8 cellular contexts compared by ENCODE assay signal in the genomic region with DNA sequence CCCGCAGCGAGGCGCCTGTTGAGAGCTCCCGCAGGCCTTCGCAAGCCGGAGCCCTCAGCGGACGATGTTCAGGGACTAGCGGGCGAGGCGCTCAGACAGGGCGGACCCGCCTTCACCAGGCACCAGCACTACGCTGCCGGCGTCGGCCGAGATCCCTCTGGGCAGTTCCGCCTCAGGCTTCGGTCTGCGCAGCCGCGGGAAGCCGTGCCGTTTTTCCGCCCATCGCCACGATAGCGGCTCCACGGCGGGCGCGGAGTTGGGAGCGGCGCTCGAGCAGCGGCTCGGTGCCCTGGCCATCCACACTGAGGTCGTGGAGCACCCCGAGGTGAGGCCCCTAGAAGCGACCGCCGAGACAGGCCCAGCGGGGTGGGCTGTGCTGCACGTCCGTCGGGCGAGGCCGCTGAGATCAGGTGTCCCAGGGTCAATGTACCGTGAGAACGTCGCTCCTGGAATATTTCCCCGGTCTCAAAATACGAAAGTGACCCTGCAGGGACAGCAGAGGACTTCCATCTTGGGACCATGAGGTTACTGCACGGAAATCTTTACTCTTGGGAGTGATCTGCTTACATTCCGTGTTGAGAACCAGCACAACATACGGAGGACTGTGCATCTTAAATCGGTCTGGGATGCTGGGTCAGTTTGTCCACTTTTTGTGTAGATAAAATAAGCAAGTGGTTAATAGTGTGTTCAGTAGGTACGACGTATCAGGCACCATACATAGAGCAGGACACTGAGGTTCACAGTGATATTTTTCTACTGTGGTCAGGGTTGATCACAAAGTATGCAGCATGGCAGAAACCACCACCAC. TPM values are rescaled to one million over a fixed set of nuclear protein-coding genes. Genes with fewer than 3 reads are reported as not detected.
DNase-seq lines count a peak whose midpoint lies in the region; ATAC-seq and TF ChIP-seq lines count a peak whose summit lies in the region.

No MANE protein-coding gene starts in this region.

- H4K20me1 ChIP-seq in neural progenitor cell (ENCODE audit: low read depth): no peaks in the 10 kb centered on the region

- H3K9ac ChIP-seq in neural progenitor cell: no peak overlapping the region
- H3K9ac ChIP-seq in stomach smooth muscle (ENCODE audit: low read length in 2 of 2): peak overlapping the region; percentile 86 to 96

- peak overlapping the region; percentile 75 for H3K4me3 Mint-ChIP-seq in neural progenitor cell

- TF ChIP-seq CTCF in fibroblast of villous mesenchyme (IDR thresholded peaks at IDR 0.05; ENCODE audit: insufficient read depth, low read depth, low read length) (no peak), neural progenitor cell (IDR thresholded peaks at IDR 0.05) (no peak)

- peaks cover 11% of the 10 kb centered on the region for H3K36me3 Mint-ChIP-seq in neural progenitor cell

- peak; percentile 98 for ATAC-seq in GM21717 (IDR thresholded peaks at IDR 0.05; ENCODE audit: unreplicated experiment)

- H3K4me1 Mint-ChIP-seq in neural progenitor cell: peaks cover 16% of the 10 kb centered on the region

- no peaks in the 10 kb centered on the region for H3K9me3 Mint-ChIP-seq in neural progenitor cell

- DNase-seq in DMS53 treated with DMSO at 0.1 percent for 48 hours (lab: John Stamatoyannopoulos, UW; ENCODE audit: unreplicated experiment) (peak; percentile 90), RPMI7951 (ENCODE audit: low read depth) (peak; percentile 81), fibroblast of villous mesenchyme (ENCODE audit: low read depth) (peak; percentile 89), neural progenitor cell (ENCODE audit: low spot score) (peak; percentile 89)
- peak; percentile 41 for DNase-seq in Jurkat, Clone E6-1 (ENCODE audit: low read depth, low spot score)
- peak; percentile 86 for DNase-seq in activated effector memory CD4-positive, alpha-beta T cell treated with Interleukin-2 at 50 U/mL for 16 hours

- peak overlapping the region; percentile 63 for H3K4me3 ChIP-seq in Jurkat, Clone E6-1 (ENCODE audit: low read length)
- peak overlapping the region; percentile 84 for H3K4me3 ChIP-seq in fibroblast of villous mesenchyme (ENCODE audit: low read depth, low read length)
- H3K4me3 ChIP-seq in neural progenitor cell: peak overlapping the region; percentile 53
- peak overlapping the region; percentile 87 to 94 for H3K4me3 ChIP-seq in stomach smooth muscle (ENCODE audit: low read length in 2 of 2)

- H3K27me3 ChIP-seq in neural progenitor cell (no peaks in the 10 kb centered on the region), stomach smooth muscle (ENCODE audit: control insufficient read depth in 1 of 2, insufficient read depth in 2 of 2, low read length in 2 of 2) (no peaks in the 10 kb centered on the region)

- H3K27ac ChIP-seq in neural progenitor cell (peak overlapping the region; percentile 71), stomach smooth muscle (ENCODE audit: low read length) (peak overlapping the region; percentile 85)

- H3K36me3 ChIP-seq in neural progenitor cell (peaks cover 6% of the 10 kb centered on the region), stomach smooth muscle (ENCODE audit: control insufficient read depth in 2 of 2, insufficient read depth in 2 of 2, low read length in 2 of 2) (no peaks in the 10 kb centered on the region)

- H3F3A ChIP-seq in neural progenitor cell (ENCODE audit: low read depth): peaks cover 50% of the 10 kb centered on the region

- H3K27ac Mint-ChIP-seq in neural progenitor cell: no peak overlapping the region

- peak overlapping the region; percentile 70 for H3K4me2 ChIP-seq in neural progenitor cell

- H3K4me1 ChIP-seq in neural progenitor cell: peaks cover 18% of the 10 kb centered on the region
- peaks cover 4% of the 10 kb centered on the region for H3K4me1 ChIP-seq in stomach smooth muscle (ENCODE audit: control insufficient read depth, insufficient read depth, low read length)

- H3K27me3 Mint-ChIP-seq in neural progenitor cell (ENCODE audit: insufficient read depth, low read depth): no peaks in the 10 kb centered on the region

- no peaks in the 10 kb centered on the region for H3K79me2 ChIP-seq in neural progenitor cell (ENCODE audit: low read depth)

- H3K9me3 ChIP-seq in neural progenitor cell (ENCODE audit: low read depth) (no peaks in the 10 kb centered on the region), stomach smooth muscle (ENCODE audit: control insufficient read depth in 2 of 2, low read length in 2 of 2) (no peaks in the 10 kb centered on the region)

- peak overlapping the region; percentile 96 for H2AFZ ChIP-seq in neural progenitor cell (replicated peaks)

RNA-seq across cellular contexts. Expression of gene MTIF2, which starts 13.3 kb away (rescaled TPM):
- 35.2 TPM for polyA plus RNA-seq in Jurkat, Clone E6-1 (2012; ENCODE audit: insufficient read depth, insufficient read length)
- 44.0 and 51.1 TPM in 2 replicates for total RNA-seq in RPMI7951 (2014; rRNA removed; shearing (Covaris generic))
- total RNA-seq in fibroblast of villous mesenchyme: 37.0 and 40.2 TPM in 2 replicates
- 34.1 and 39.2 TPM in 2 replicates for total RNA-seq in neural progenitor cell (ENCODE audit: low replicate concordance)

RNA-seq across cellular contexts. Expression of gene RPS27A, which starts 49.8 kb away (rescaled TPM):
- 2,124 TPM for polyA plus RNA-seq in Jurkat, Clone E6-1 (2012; ENCODE audit: insufficient read depth, insufficient read length)
- total RNA-seq in RPMI7951 (2014; rRNA removed; shearing (Covaris generic)): 2,870 and 2,901 TPM in 2 replicates
- total RNA-seq in fibroblast of villous mesenchyme (585 and 694 TPM in 2 replicates), neural progenitor cell (ENCODE audit: low replicate concordance) (2,670 and 2,741 TPM in 2 replicates)

RNA-seq across cellular contexts. Expression of gene CLHC1, which starts 50.2 kb away (rescaled TPM):
- polyA plus RNA-seq in Jurkat, Clone E6-1 (2012; ENCODE audit: insufficient read depth, insufficient read length): 5.1 TPM
- total RNA-seq in RPMI7951 (2014; rRNA removed; shearing (Covaris generic)): 2.1 and 5.4 TPM in 2 replicates
- total RNA-seq in fibroblast of villous mesenchyme: 14.8 and 18.1 TPM in 2 replicates
- total RNA-seq in neural progenitor cell (ENCODE audit: low replicate concordance): 23.2 and 24.6 TPM in 2 replicates

Comparison
In these comparisons a context has a peak if more than half of its experiments do, and no peak if none do; other contexts are left out.
1. Peak in every context shown above with its lines: DNase-seq, ATAC-seq, H3K4me3 ChIP-seq and H3K27ac ChIP-seq.